ENCODE assay signal across 14 cellular contexts in genomic region chr3:55491296-55491816, GRCh38. TPM values are rescaled to one million over a fixed set of nuclear protein-coding genes. Genes with fewer than 3 reads are reported as not detected.
DNase-seq lines count a peak whose midpoint lies in the region; ATAC-seq, FAIRE-seq and TF ChIP-seq lines count a peak whose summit lies in the region.
"Had no signal": no experiment of that assay in that cellular context is flagged by ENCODE, and none has a peak within 500 bp of the region (broad histone marks: within the 10 kb centered on the region; RNA-seq: fewer than 3 reads in every experiment).

No MANE protein-coding gene starts in this region.

- H4K20me1 ChIP-seq in endothelial cell of umbilical vein (replicated peaks; ENCODE audit: control insufficient read depth, extremely low read depth, insufficient read depth, low read length) = no peaks in the 10 kb centered on the region

- no TSS peak for BruUV-seq in endothelial cell of umbilical vein (replicated peaks; lab: Mats Ljungman, UMichigan)

- no peak for ATAC-seq in HG03280 (IDR thresholded peaks at IDR 0.05; ENCODE audit: unreplicated experiment)
- ATAC-seq: HepG2, left lobe of liver had no signal

- TF ChIP-seq CTCF in endothelial cell of umbilical vein (IDR thresholded peaks at IDR 0.05; ENCODE audit: extremely low read depth in 1 of 2, insufficient read depth in 1 of 2, low read depth in 1 of 2, low read length in 2 of 2) = no peak
- no peak for TF ChIP-seq CTCF in ovary (IDR thresholded peaks at IDR 0.05)

- DNase-seq in Daoy (ENCODE audit: low read depth) = peak; percentile 77
- peak; percentile 84 for DNase-seq in NCI-H1694 treated with DMSO at 0.1 percent for 48 hours (lab: John Stamatoyannopoulos, UW)
- DNase-seq in endothelial cell of umbilical vein (ENCODE audit: low read depth, low spot score) = peak; percentile 13
- DNase-seq in ovary = peak; percentile 49 to 76 (median 53)
- DNase-seq in posterior vena cava (ENCODE audit: low spot score) = no peak
- DNase-seq in caudate nucleus (lab: John Stamatoyannopoulos, UW) = no peak
- no peak for DNase-seq in central memory CD4-positive, alpha-beta T cell
- DNase-seq: activated CD4-positive, alpha-beta memory T cell treated with anti-CD3 and anti-CD28 coated beads for 36 hours; activated naive CD4-positive, alpha-beta T cell treated with anti-CD3 and anti-CD28 coated beads, Interleukin-2, amount 10 ng/mL, durations not matched to agents 7 days and 5 days; NCI-H187 treated with DMSO at 0.1 percent for 48 hours had no signal

- intact Hi-C loops in endothelial cell of umbilical vein (cut with micrococcal nuclease) (no loop called here), ovary (cut with DNase I) (no loop called here), posterior vena cava (cut with DNase I) (no loop called here)

- no peak for FAIRE-seq in endothelial cell of umbilical vein (lab: Jason Lieb, UNC)
- FAIRE-seq: HepG2 had no signal

- H3K27me3 ChIP-seq in endothelial cell of umbilical vein (ENCODE audit: control insufficient read depth in 2 of 2, insufficient read depth in 2 of 2, low read length in 2 of 2) = peaks cover 43 to 51% of the 10 kb centered on the region in 2 experiments
- H3K27me3 ChIP-seq in ovary = no peaks in the 10 kb centered on the region

- H2AFZ ChIP-seq in endothelial cell of umbilical vein (ENCODE audit: low read depth, low read length) = no peak overlapping the region

- H3K36me3 ChIP-seq in endothelial cell of umbilical vein (ENCODE audit: control insufficient read depth in 2 of 2, extremely low read depth in 1 of 2, insufficient read depth in 2 of 2, low read length in 2 of 2) = no peaks in the 10 kb centered on the region
- H3K36me3 ChIP-seq in ovary = no peaks in the 10 kb centered on the region

- dilution Hi-C loops in endothelial cell of umbilical vein (cut with MboI; ENCODE audit: extremely low pct_ligation_motif_present, low sequenced_read_pairs) = no loop called here

- H3K79me2 ChIP-seq in endothelial cell of umbilical vein (ENCODE audit: control insufficient read depth, insufficient read depth, low read length) = no peaks in the 10 kb centered on the region

- H3K27ac ChIP-seq in endothelial cell of umbilical vein (ENCODE audit: insufficient read depth, low read depth, low read length) = no peak overlapping the region
- no peak overlapping the region for H3K27ac ChIP-seq in ovary
- H3K27ac ChIP-seq in caudate nucleus (ENCODE audit: low read depth, low read length) = no peak overlapping the region

- H3K9ac ChIP-seq in endothelial cell of umbilical vein (replicated peaks; ENCODE audit: extremely low read depth, insufficient read depth, low read length) = no peak overlapping the region

- TF ChIP-seq EP300 in ovary (IDR thresholded peaks at IDR 0.05) = no peak

- CTCF ChIA-PET in endothelial cell of umbilical vein (lab: Charles Lee) = no interaction called here

- H3K9me3 ChIP-seq in endothelial cell of umbilical vein (replicated peaks; ENCODE audit: control insufficient read depth, insufficient read depth, low read length) (no peaks in the 10 kb centered on the region), ovary (no peaks in the 10 kb centered on the region)

- WGBS in ovary, 3 donors = 14 to 21% (median 15%) methylated on average over 7 of the region's 7 CpGs

- H3K4me2 ChIP-seq in endothelial cell of umbilical vein (ENCODE audit: insufficient read depth, low read length) = no peak overlapping the region

- TF ChIP-seq POLR2A in endothelial cell of umbilical vein (IDR thresholded peaks at IDR 0.05; ENCODE audit: low read depth, low read length) (no peak), ovary (IDR thresholded peaks at IDR 0.05) (no peak)

- H3K4me1 ChIP-seq in endothelial cell of umbilical vein (ENCODE audit: control insufficient read depth, extremely low read depth, insufficient read depth, low read length) (peaks cover 11% of the 10 kb centered on the region), ovary (ENCODE audit: insufficient read depth) (peaks cover 3% of the 10 kb centered on the region)

- H3K9me1 ChIP-seq in endothelial cell of umbilical vein (replicated peaks; ENCODE audit: control insufficient read depth, extremely low read depth, insufficient read depth, low read length) = no peaks in the 10 kb centered on the region

- H3K4me3 ChIP-seq in endothelial cell of umbilical vein (replicated peaks in 1 of 3; ENCODE audit: insufficient read depth in 1 of 3, low read depth in 1 of 3, low read length in 3 of 3) (no peak overlapping the region), ovary (no peak overlapping the region)

- POLR2A ChIA-PET in endothelial cell of umbilical vein (lab: Charles Lee) = no interaction called here

TF ChIP-seq in endothelial cell of umbilical vein, 7 proteins besides CTCF, POLR2A, EP300 and RAD21:
- no peak for TF ChIP-seq JUN (IDR thresholded peaks at IDR 0.05; ENCODE audit: borderline replicate concordance, insufficient read depth, insufficient read length, low read depth)
- TF ChIP-seq EZH2 (IDR thresholded peaks at IDR 0.05; ENCODE audit: borderline replicate concordance, low read depth, low read length, severe bottlenecking) = no peak
- no peak for TF ChIP-seq FOS (IDR thresholded peaks at IDR 0.05; ENCODE audit: borderline replicate concordance, insufficient read depth, low read length)
- TF ChIP-seq, protein P1, sequence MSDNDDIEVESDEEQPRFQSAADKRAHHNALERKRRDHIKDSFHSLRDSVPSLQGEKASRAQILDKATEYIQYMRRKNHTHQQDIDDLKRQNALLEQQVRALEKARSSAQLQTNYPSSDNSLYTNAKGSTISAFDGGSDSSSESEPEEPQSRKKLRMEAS (IDR thresholded peaks at IDR 0.05; ENCODE audit: insufficient read depth, insufficient read length) = no peak
- no peak for TF ChIP-seq POLR2AphosphoS5 (IDR thresholded peaks at IDR 0.05; ENCODE audit: insufficient read depth, low read depth, low read length)
- no peak for TF ChIP-seq GATA2 (IDR thresholded peaks at IDR 0.05; ENCODE audit: insufficient read depth, insufficient read length, low read depth, low read length)
- TF ChIP-seq MYC (IDR thresholded peaks at IDR 0.05; ENCODE audit: low read depth, low read length) = no peak
TF ChIP-seq in endothelial cell of umbilical vein: peak in this region for 0.

RNA-seq across cellular contexts. Expression of gene WNT5A, which starts 4.2 kb away (rescaled TPM):
- total RNA-seq in Daoy (2014; rRNA removed; shearing (Covaris generic)) = 108 and 109 TPM in 2 replicates
- total RNA-seq in endothelial cell of umbilical vein = 0.25 and 0.33 TPM in 2 replicates
- polyA plus RNA-seq in endothelial cell of umbilical vein = 0.08 and 0.16 TPM in 2 replicates
- polyA plus RNA-seq in endothelial cell of umbilical vein (2011; cell fraction: cytosol; rRNA removed) = 0.04 and 0.06 TPM in 2 replicates
- 0.11 and 0.20 TPM in 2 replicates for polyA plus RNA-seq in endothelial cell of umbilical vein (2011; cell fraction: nucleus; rRNA removed)
- 0.12 TPM in 2 replicates for polyA plus RNA-seq in endothelial cell of umbilical vein (2012)
- polyA minus RNA-seq in endothelial cell of umbilical vein = 0.07 and 0.89 TPM in 2 replicates
- 30.3 TPM for polyA minus RNA-seq in endothelial cell of umbilical vein (2011; cell fraction: cytosol; rRNA and poly(A)+ RNA removed)
- 0.29 and 0.72 TPM in 2 replicates for polyA minus RNA-seq in endothelial cell of umbilical vein (2011; cell fraction: nucleus; rRNA and poly(A)+ RNA removed)
- 10 to 100 TPM; 13.1 to 26.9 (median 18.6) TPM for total RNA-seq in ovary
- polyA plus RNA-seq in ovary = 10 to 100 TPM; 10.1 to 12.9 TPM
- 1 to 10 TPM; 2.2 to 6.7 TPM for total RNA-seq in posterior vena cava
- total RNA-seq: activated CD4-positive, alpha-beta memory T cell treated with anti-CD3 and anti-CD28 coated beads for 36 hours; HepG2; T-helper 1 cell treated with Interleukin-12 subunit alpha and Interleukin-12 subunit beta and Interleukin-4 antibody, amounts not matched to agents 30 ng/mL and 1 ng/mL, for 36 hours had no signal
- polyA plus RNA-seq: HepG2 had no signal

Comparison
In these comparisons a context has a peak if more than half of its experiments do, and no peak if none do; other contexts are left out.
1. DNase-seq: peak in Daoy (single experiment), NCI-H1694 treated with DMSO at 0.1 percent for 48 hours (single experiment), endothelial cell of umbilical vein (single experiment) and ovary (5 of 5); none in posterior vena cava (single experiment), caudate nucleus (0 of 61) and central memory CD4-positive, alpha-beta T cell (single experiment).